In genomic region chr15:45123397-45123796, GRCh38 we compare ENCODE assay signal across 30 cellular contexts. TPM values are rescaled to one million over a fixed set of nuclear protein-coding genes. Genes with fewer than 3 reads are reported as not detected.
"Had no signal": no experiment of that assay in that cellular context is flagged by ENCODE, and none has a peak within 500 bp of the region (broad histone marks: within the 10 kb centered on the region; RNA-seq: fewer than 3 reads in every experiment).

No MANE protein-coding gene starts in this region.

- H2AFZ ChIP-seq: PC-9 had no signal

- H3K36me3 Mint-ChIP-seq: activated CD4-positive, alpha-beta memory T cell treated with anti-CD3 and anti-CD28 coated beads for 36 hours; activated naive CD4-positive, alpha-beta T cell treated with anti-CD3 and anti-CD28 coated beads, Interleukin-2, amount 10 ng/mL, durations not matched to agents 7 days and 5 days; activated naive CD8-positive, alpha-beta T cell treated with anti-CD3 and anti-CD28 coated beads for 36 hours had no signal

- H3K4me1 Mint-ChIP-seq: activated naive CD8-positive, alpha-beta T cell treated with anti-CD3 and anti-CD28 coated beads for 36 hours; activated T-helper 17 cell treated with anti-CD3 and anti-CD28 coated beads, Interleukin-2, amount 50 U/mL, for 72 hours had no signal

- H3K4me2 ChIP-seq: PC-9 had no signal

- ATAC-seq: activated T-helper 17 cell treated with anti-CD3 and anti-CD28 coated beads, Interleukin-2, amount 50 U/mL, for 72 hours; T-helper 17 cell had no signal

- H3K4me3 ChIP-seq: PC-9 had no signal

- H3K27ac ChIP-seq: PC-9 had no signal

- DNase-seq: activated B cell treated with CpG ODN at 0.5 μM for 24 hours; activated CD4-positive, alpha-beta memory T cell treated with anti-CD3 and anti-CD28 coated beads for 36 hours; activated CD4-positive, alpha-beta T cell treated with anti-CD3 and anti-CD28 coated beads for 1 hour; activated CD4-positive, alpha-beta T cell treated with anti-CD3 and anti-CD28 coated beads, Interleukin-2, amount 10 ng/mL, durations not matched to agents 7 days and 5 days; activated CD8-positive, alpha-beta memory T cell treated with anti-CD3 and anti-CD28 coated beads for 24 hours; activated gamma-delta T cell; activated naive CD4-positive, alpha-beta T cell treated with anti-CD3 and anti-CD28 coated beads, Interleukin-2, amount 10 ng/mL, durations not matched to agents 7 days and 5 days; activated naive CD8-positive, alpha-beta T cell treated with anti-CD3 and anti-CD28 coated beads for 36 hours; activated T-cell treated with anti-CD3 and anti-CD28 coated beads for 4 hours; activated T-cell treated with anti-CD3 and anti-CD28 coated beads, Interleukin-2, amount 50 U/mL, for 48 hours; caudate nucleus; KG1; NCI-H1092; NCI-H1417; NCI-H1694; NCI-H2029; NCI-H2107; NCI-H2171 treated with DMSO at 0.1 percent for 48 hours; NCI-H226; NCI-H510A; NCI-H526 treated with DMSO at 0.1 percent for 48 hours; NCI-H82; SIG-M5; T-helper 17 cell; T-helper 9 cell had no signal

- H3K27ac Mint-ChIP-seq: activated B cell treated with CpG ODN at 0.5 μM for 24 hours; activated CD4-positive, alpha-beta memory T cell treated with anti-CD3 and anti-CD28 coated beads for 36 hours; activated CD4-positive, alpha-beta T cell treated with anti-CD3 and anti-CD28 coated beads, Interleukin-2, amount 10 ng/mL, durations not matched to agents 7 days and 5 days; activated naive CD4-positive, alpha-beta T cell treated with anti-CD3 and anti-CD28 coated beads, Interleukin-2, amount 10 ng/mL, durations not matched to agents 7 days and 5 days; activated naive CD8-positive, alpha-beta T cell treated with anti-CD3 and anti-CD28 coated beads for 36 hours; activated T-helper 17 cell treated with anti-CD3 and anti-CD28 coated beads, Interleukin-2, amount 50 U/mL, for 72 hours; IgD-negative memory B cell; T-helper 17 cell had no signal

- H3K9me3 Mint-ChIP-seq: activated B cell treated with CpG ODN at 0.5 μM for 24 hours; activated CD4-positive, alpha-beta memory T cell treated with anti-CD3 and anti-CD28 coated beads for 36 hours; activated CD4-positive, alpha-beta T cell treated with anti-CD3 and anti-CD28 coated beads, Interleukin-2, amount 10 ng/mL, durations not matched to agents 7 days and 5 days; activated naive CD4-positive, alpha-beta T cell treated with anti-CD3 and anti-CD28 coated beads, Interleukin-2, amount 10 ng/mL, durations not matched to agents 7 days and 5 days; activated naive CD8-positive, alpha-beta T cell treated with anti-CD3 and anti-CD28 coated beads for 36 hours; activated T-helper 17 cell treated with anti-CD3 and anti-CD28 coated beads, Interleukin-2, amount 50 U/mL, for 72 hours; IgD-negative memory B cell had no signal

- H3K4me3 Mint-ChIP-seq: activated B cell treated with CpG ODN at 0.5 μM for 24 hours; activated CD4-positive, alpha-beta memory T cell treated with anti-CD3 and anti-CD28 coated beads for 36 hours; activated CD4-positive, alpha-beta T cell treated with anti-CD3 and anti-CD28 coated beads, Interleukin-2, amount 10 ng/mL, durations not matched to agents 7 days and 5 days; activated naive CD4-positive, alpha-beta T cell treated with anti-CD3 and anti-CD28 coated beads, Interleukin-2, amount 10 ng/mL, durations not matched to agents 7 days and 5 days; activated naive CD8-positive, alpha-beta T cell treated with anti-CD3 and anti-CD28 coated beads for 36 hours; activated T-helper 17 cell treated with anti-CD3 and anti-CD28 coated beads, Interleukin-2, amount 50 U/mL, for 72 hours; IgD-negative memory B cell; T-helper 17 cell had no signal

RNA-seq across cellular contexts. Expression of gene DUOXA1, which starts 6.3 kb away (rescaled TPM):
- total RNA-seq: activated CD4-positive, alpha-beta T cell treated with anti-CD3 and anti-CD28 coated beads, Interleukin-2, amount 10 ng/mL, durations not matched to agents 7 days and 5 days; activated naive CD8-positive, alpha-beta T cell treated with anti-CD3 and anti-CD28 coated beads for 36 hours; LHCN-M2 had no signal

RNA-seq across cellular contexts. Expression of gene DUOX1, which starts 6.4 kb away (rescaled TPM):
- total RNA-seq: activated CD4-positive, alpha-beta T cell treated with anti-CD3 and anti-CD28 coated beads, Interleukin-2, amount 10 ng/mL, durations not matched to agents 7 days and 5 days; PC-9 had no signal

RNA-seq across cellular contexts. Expression of gene DUOXA2, which starts 9.3 kb away (rescaled TPM):
- total RNA-seq: activated B cell treated with CpG ODN at 0.5 μM for 24 hours; activated CD4-positive, alpha-beta memory T cell treated with anti-CD3 and anti-CD28 coated beads for 36 hours; activated CD4-positive, alpha-beta T cell treated with anti-CD3 and anti-CD28 coated beads, Interleukin-2, amount 10 ng/mL, durations not matched to agents 7 days and 5 days; activated naive CD8-positive, alpha-beta T cell treated with anti-CD3 and anti-CD28 coated beads for 36 hours; LHCN-M2; MCF 10A; PC-9; T-helper 17 cell had no signal

RNA-seq across cellular contexts. Expression of gene DUOX2, which starts 9.4 kb away (rescaled TPM):
- total RNA-seq: activated B cell treated with CpG ODN at 0.5 μM for 24 hours; activated naive CD8-positive, alpha-beta T cell treated with anti-CD3 and anti-CD28 coated beads for 36 hours; LHCN-M2; PC-9 had no signal
